9 cellular contexts compared by ENCODE assay signal in the genomic region with DNA sequence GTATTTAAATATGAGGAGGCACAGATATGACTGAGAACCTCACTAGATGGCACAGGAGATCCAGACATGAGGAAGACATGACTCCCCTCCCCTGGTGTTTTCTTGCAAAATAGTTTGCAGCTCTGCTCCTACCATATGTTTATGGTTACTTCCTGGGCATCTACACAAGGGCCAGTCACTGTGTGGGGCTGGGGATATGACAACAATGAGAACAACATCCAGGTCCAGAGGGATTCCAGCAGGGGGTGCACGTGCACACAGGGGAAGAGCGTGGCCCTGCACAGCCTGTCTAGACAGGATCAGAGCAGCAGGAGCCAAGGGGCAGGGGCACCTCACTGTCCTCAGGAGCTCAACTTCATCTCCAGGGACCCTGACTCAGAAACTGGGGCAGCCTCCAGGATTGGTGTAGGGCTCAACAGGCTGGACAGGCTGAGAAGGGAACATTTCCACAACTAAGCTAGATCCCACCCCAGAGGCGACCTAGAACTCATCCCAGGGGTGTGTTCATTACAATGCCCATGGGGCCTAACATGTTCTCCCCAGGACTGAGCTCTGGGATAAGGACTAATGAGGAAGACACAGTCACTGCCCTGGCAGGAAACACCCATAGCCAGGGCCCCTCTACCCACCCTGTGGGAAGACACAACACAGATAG. TPM values are rescaled to one million over a fixed set of nuclear protein-coding genes. Genes with fewer than 3 reads are reported as not detected.
DNase-seq lines count a peak whose midpoint lies in the region; ATAC-seq and TF ChIP-seq lines count a peak whose summit lies in the region.
"Not testable (repeated sequence)": the region's sequence is repeated elsewhere in the genome, so short reads cannot be mapped to it uniquely, and the experiment has no call there.
"Had no signal": no experiment of that assay in that cellular context is flagged by ENCODE, and none has a peak within 500 bp of the region (broad histone marks: within the 10 kb centered on the region; RNA-seq: fewer than 3 reads in every experiment).

No MANE protein-coding gene starts in this region.

- TF ChIP-seq CTCF in brain microvascular endothelial cell (IDR thresholded peaks at IDR 0.05; ENCODE audit: low read depth, low read length, missing control alignments) (peak; percentile 64), left ventricle myocardium inferior (IDR thresholded peaks at IDR 0.05; ENCODE audit: borderline replicate concordance) (peak; percentile 59), progenitor cell of endocrine pancreas (IDR thresholded peaks at IDR 0.05; ENCODE audit: unreplicated experiment) (peak; percentile 26)

- in situ Hi-C loops in SK-MEL-5 (cut with HindIII; ENCODE audit: low pct_unique_long_range_greater_than_20kb, low sequenced_read_pairs); brain microvascular endothelial cell (cut with HindIII; ENCODE audit: low pct_ligation_motif_present, low sequenced_read_pairs): not testable (repeated sequence)

- H3K36me3 ChIP-seq in brain microvascular endothelial cell (replicated peaks); left ventricle myocardium inferior: not testable (repeated sequence)

- H3K27ac ChIP-seq in brain microvascular endothelial cell; left ventricle myocardium inferior (replicated peaks): not testable (repeated sequence)

- H3K27ac Mint-ChIP-seq in activated CD8-positive, alpha-beta T cell treated with anti-CD3 and anti-CD28 coated beads, Interleukin-2, amount 10 ng/mL, durations not matched to agents 7 days and 5 days = peak overlapping the region; percentile 1
- H3K27ac Mint-ChIP-seq in progenitor cell of endocrine pancreas = peak overlapping the region; percentile 10
- not testable (repeated sequence) for H3K27ac Mint-ChIP-seq in stimulated activated naive B cell treated with anti-CD40 and anti-IgM and Interleukin-4, amounts not matched to agents 10 μg/mL and 1 μg/mL and 100 μg/mL, for 72 hours

- H3K4me1 ChIP-seq in left ventricle myocardium inferior = not testable (repeated sequence)

- peaks cover 11% of the 10 kb centered on the region for H3K4me1 Mint-ChIP-seq in activated CD8-positive, alpha-beta T cell treated with anti-CD3 and anti-CD28 coated beads, Interleukin-2, amount 10 ng/mL, durations not matched to agents 7 days and 5 days (ENCODE audit: low read depth)
- H3K4me1 Mint-ChIP-seq in progenitor cell of endocrine pancreas (ENCODE audit: low read depth) = peaks cover 37% of the 10 kb centered on the region
- H3K4me1 Mint-ChIP-seq in stimulated activated naive B cell treated with anti-CD40 and anti-IgM and Interleukin-4, amounts not matched to agents 10 μg/mL and 1 μg/mL and 100 μg/mL, for 72 hours = peaks cover 3 to 12% of the 10 kb centered on the region in 2 donors

- intact Hi-C loops in left ventricle myocardium inferior (cut with micrococcal nuclease) = not testable (repeated sequence)

- H3K27me3 ChIP-seq in brain microvascular endothelial cell (replicated peaks); left ventricle myocardium inferior (ENCODE audit: low read depth): not testable (repeated sequence)

- DNase-seq in DMS114 treated with DMSO at 0.1 percent for 48 hours (lab: John Stamatoyannopoulos, UW; ENCODE audit: unreplicated experiment) (peak; percentile 12), SK-MEL-5 (ENCODE audit: low read depth, low spot score) (peak; percentile 73), brain microvascular endothelial cell (peak; percentile 17), left ventricle myocardium inferior (peak; percentile 38)
- DNase-seq in Jurkat, Clone E6-1 (ENCODE audit: low read depth, low spot score) = peak; percentile 40
- peak; percentile 72 for DNase-seq in activated CD8-positive, alpha-beta T cell treated with anti-CD3 and anti-CD28 coated beads, Interleukin-2, amount 10 ng/mL, durations not matched to agents 7 days and 5 days
- not testable (repeated sequence) for DNase-seq in progenitor cell of endocrine pancreas (ENCODE audit: low spot score, unreplicated experiment); stimulated activated naive B cell treated with anti-CD40 and anti-IgM and Interleukin-4, amounts not matched to agents 10 μg/mL and 1 μg/mL and 100 μg/mL, for 72 hours

- peaks cover 17% of the 10 kb centered on the region for H3K27me3 Mint-ChIP-seq in activated CD8-positive, alpha-beta T cell treated with anti-CD3 and anti-CD28 coated beads, Interleukin-2, amount 10 ng/mL, durations not matched to agents 7 days and 5 days (ENCODE audit: low read depth)
- not testable (repeated sequence) for H3K27me3 Mint-ChIP-seq in progenitor cell of endocrine pancreas; stimulated activated naive B cell treated with anti-CD40 and anti-IgM and Interleukin-4, amounts not matched to agents 10 μg/mL and 1 μg/mL and 100 μg/mL, for 72 hours

- H3K4me3 ChIP-seq in Jurkat, Clone E6-1 (ENCODE audit: low read length); brain microvascular endothelial cell (ENCODE audit: low read depth, low read length); left ventricle myocardium inferior: not testable (repeated sequence)

- H3K4me3 Mint-ChIP-seq in activated CD8-positive, alpha-beta T cell treated with anti-CD3 and anti-CD28 coated beads, Interleukin-2, amount 10 ng/mL, durations not matched to agents 7 days and 5 days; progenitor cell of endocrine pancreas (ENCODE audit: low read depth); stimulated activated naive B cell treated with anti-CD40 and anti-IgM and Interleukin-4, amounts not matched to agents 10 μg/mL and 1 μg/mL and 100 μg/mL, for 72 hours: not testable (repeated sequence)

- CTCF ChIA-PET in activated CD8-positive, alpha-beta T cell treated with anti-CD3 and anti-CD28 coated beads, Interleukin-2, amount 10 ng/mL, durations not matched to agents 7 days and 5 days (lab: Charles Lee) = interaction anchor here (0.8 to 1.6 kb wide), 5 partner anchors 10 to 224 kb away, joined by 3 to 5 read pairs (median 3); no protein-coding TSS in a partner anchor

- H3K9me3 ChIP-seq in left ventricle myocardium inferior (replicated peaks) = not testable (repeated sequence)

- not testable (repeated sequence) for H3K9me3 Mint-ChIP-seq in activated CD8-positive, alpha-beta T cell treated with anti-CD3 and anti-CD28 coated beads, Interleukin-2, amount 10 ng/mL, durations not matched to agents 7 days and 5 days (ENCODE audit: insufficient read depth); progenitor cell of endocrine pancreas (ENCODE audit: low read depth); stimulated activated naive B cell treated with anti-CD40 and anti-IgM and Interleukin-4, amounts not matched to agents 10 μg/mL and 1 μg/mL and 100 μg/mL, for 72 hours

- not testable (repeated sequence) for H3K36me3 Mint-ChIP-seq in activated CD8-positive, alpha-beta T cell treated with anti-CD3 and anti-CD28 coated beads, Interleukin-2, amount 10 ng/mL, durations not matched to agents 7 days and 5 days (ENCODE audit: low read depth); progenitor cell of endocrine pancreas (ENCODE audit: insufficient read depth); stimulated activated naive B cell treated with anti-CD40 and anti-IgM and Interleukin-4, amounts not matched to agents 10 μg/mL and 1 μg/mL and 100 μg/mL, for 72 hours

- ATAC-seq in activated CD8-positive, alpha-beta T cell treated with anti-CD3 and anti-CD28 coated beads, Interleukin-2, amount 10 ng/mL, durations not matched to agents 7 days and 5 days = peak; percentile 89
- peak; percentile 79 to 80 for ATAC-seq in stimulated activated naive B cell treated with anti-CD40 and anti-IgM and Interleukin-4, amounts not matched to agents 10 μg/mL and 1 μg/mL and 100 μg/mL, for 72 hours (replicated peaks)

- POLR2A ChIA-PET in activated CD8-positive, alpha-beta T cell treated with anti-CD3 and anti-CD28 coated beads, Interleukin-2, amount 10 ng/mL, durations not matched to agents 7 days and 5 days (lab: Charles Lee) = not testable (repeated sequence)

RNA-seq across cellular contexts. Expression of a gene that starts 4.6 kb away (rescaled TPM):
- not detected for polyA plus RNA-seq in Jurkat, Clone E6-1 (2012; ENCODE audit: insufficient read depth, insufficient read length)
- total RNA-seq in SK-MEL-5 (2014; rRNA removed; shearing (Covaris generic)) = not detected in 2 replicates
- not detected in 2 replicates for polyA plus RNA-seq in SK-MEL-5 (2015; cell fraction: cytosol; rRNA removed)
- 0.18 and 0.20 TPM in 2 replicates for polyA plus RNA-seq in SK-MEL-5 (2015; cell fraction: nucleus; rRNA removed)
- under 1 TPM; 0.21 to 0.29 TPM for total RNA-seq in activated CD8-positive, alpha-beta T cell treated with anti-CD3 and anti-CD28 coated beads, Interleukin-2, amount 10 ng/mL, durations not matched to agents 7 days and 5 days
- total RNA-seq in left ventricle myocardium inferior = not detected
- total RNA-seq in progenitor cell of endocrine pancreas = 8.6 and 11.1 TPM in 2 replicates

RNA-seq across cellular contexts. Expression of a gene that starts 47.4 kb away (rescaled TPM):
- 13.2 TPM for polyA plus RNA-seq in Jurkat, Clone E6-1 (2012; ENCODE audit: insufficient read depth, insufficient read length)
- not detected in 2 replicates for total RNA-seq in SK-MEL-5 (2014; rRNA removed; shearing (Covaris generic))
- polyA plus RNA-seq in SK-MEL-5 (2015; cell fraction: cytosol; rRNA removed) = not detected in 2 replicates
- not detected in 2 replicates for polyA plus RNA-seq in SK-MEL-5 (2015; cell fraction: nucleus; rRNA removed)
- total RNA-seq in activated CD8-positive, alpha-beta T cell treated with anti-CD3 and anti-CD28 coated beads, Interleukin-2, amount 10 ng/mL, durations not matched to agents 7 days and 5 days = not detected
- total RNA-seq in left ventricle myocardium inferior (not detected), progenitor cell of endocrine pancreas (not detected in 2 replicates)
- polyA plus RNA-seq: neural cell had no signal
